Comparison of ENCODE assay signal across 14 cellular contexts in genomic region chr2:219312683-219313263, GRCh38. TPM values are rescaled to one million over a fixed set of nuclear protein-coding genes. Genes with fewer than 3 reads are reported as not detected.
"Had no signal": no experiment of that assay in that cellular context is flagged by ENCODE, and none has a peak within 500 bp of the region (broad histone marks: within the 10 kb centered on the region; RNA-seq: fewer than 3 reads in every experiment).

No MANE protein-coding gene starts in this region.

RNA-seq across cellular contexts. Expression of gene PTPRN, which starts 3.6 kb away (rescaled TPM):
- total RNA-seq: subcutaneous adipose tissue, suprapubic skin, thoracic aorta, tibial nerve, upper lobe of right lung, ureter had no signal

RNA-seq across cellular contexts. Expression of gene RESP18, which starts 19.8 kb away (rescaled TPM):
- total RNA-seq: stomach, subcutaneous adipose tissue, suprapubic skin, thoracic aorta, thyroid gland, tibial nerve, transverse colon, upper lobe of left lung, upper lobe of right lung, ureter, urinary bladder, uterus, vagina had no signal
- polyA plus RNA-seq: stomach, urinary bladder had no signal

RNA-seq across cellular contexts. Expression of gene TUBA4B, which starts 59.7 kb away (rescaled TPM):
- total RNA-seq: stomach, subcutaneous adipose tissue, suprapubic skin, temporal lobe, thoracic aorta, thyroid gland, tibial nerve, transverse colon, upper lobe of right lung, ureter, urinary bladder, vagina had no signal
- polyA plus RNA-seq: stomach, urinary bladder had no signal
